Comparison of ENCODE assay signal across 24 cellular contexts in the genomic region with DNA sequence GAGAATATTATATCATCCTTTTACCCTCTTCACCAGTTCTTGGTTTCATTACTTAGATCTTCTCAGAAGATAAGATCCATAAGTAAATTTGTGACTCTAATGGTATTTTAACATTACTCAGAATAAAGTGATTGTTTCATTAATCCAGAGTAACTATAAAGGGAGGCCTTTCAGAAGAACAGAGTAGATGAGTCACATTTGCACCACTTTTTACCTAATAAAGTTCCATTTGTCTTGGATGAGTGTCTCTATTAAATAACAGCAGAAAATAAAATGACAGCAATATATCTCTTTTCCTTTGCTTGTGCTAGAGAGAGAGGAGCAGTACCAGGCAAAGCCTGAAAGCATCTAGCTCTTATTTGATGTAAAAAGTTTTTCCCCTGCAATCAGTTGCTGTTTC.
"Had no signal": no experiment of that assay in that cellular context is flagged by ENCODE, and none has a peak within 500 bp of the region (broad histone marks: within the 10 kb centered on the region; RNA-seq: fewer than 3 reads in every experiment).

No MANE protein-coding gene starts in this region.

- H3K4me3 Mint-ChIP-seq: memory B cell; naive B cell; natural killer cell treated with Interleukin-12 subunit alpha and Interleukin-12 subunit beta and Interleukin-15 and Interleukin-18, amount 100 ng/mL, for 72 hours; neural crest cell; stimulated activated naive CD8-positive, alpha-beta T cell treated with anti-CD3 and anti-CD28 coated beads, Interleukin-15, amount 100 ng/mL, for 72 hours had no signal

- H3K27ac Mint-ChIP-seq: memory B cell; naive B cell; natural killer cell treated with Interleukin-12 subunit alpha and Interleukin-12 subunit beta and Interleukin-15 and Interleukin-18, amount 100 ng/mL, for 72 hours; stimulated activated naive CD8-positive, alpha-beta T cell treated with anti-CD3 and anti-CD28 coated beads, Interleukin-15, amount 100 ng/mL, for 72 hours had no signal

- H3K36me3 ChIP-seq: ovary, suprapubic skin, transverse colon, vagina had no signal

- H3K27ac ChIP-seq: dorsolateral prefrontal cortex, ovary, psoas muscle, skin epidermis, suprapubic skin, transverse colon, vagina had no signal

- DNase-seq: dorsolateral prefrontal cortex; effector CD4-positive, alpha-beta T cell; head of caudate nucleus; kidney; mucosa of descending colon; naive B cell; occipital lobe; ovary; posterior cingulate gyrus; psoas muscle; right cardiac atrium; stimulated activated CD4-positive, alpha-beta T cell treated with anti-CD3 and anti-CD28 coated beads, Interleukin-15, amount 100 ng/mL, for 24 hours; stimulated activated CD4-positive, alpha-beta T cell treated with anti-CD3 and anti-CD28 coated beads, Interleukin-2, amount 100 ng/mL, for 48 hours; stimulated activated naive CD4-positive, alpha-beta T cell; stimulated activated naive CD8-positive, alpha-beta T cell treated with anti-CD3 and anti-CD28 coated beads, Interleukin-15, amount 100 ng/mL, for 72 hours; transverse colon had no signal

- ATAC-seq: left lobe of liver; mucosa of descending colon; natural killer cell treated with Interleukin-12 subunit alpha and Interleukin-12 subunit beta and Interleukin-15 and Interleukin-18, amount 100 ng/mL, for 72 hours; psoas muscle; right cardiac atrium; stimulated activated naive CD8-positive, alpha-beta T cell treated with anti-CD3 and anti-CD28 coated beads, Interleukin-15, amount 100 ng/mL, for 72 hours had no signal

- H3K4me1 Mint-ChIP-seq: memory B cell; naive B cell; stimulated activated naive CD8-positive, alpha-beta T cell treated with anti-CD3 and anti-CD28 coated beads, Interleukin-15, amount 100 ng/mL, for 72 hours had no signal

- H3K4me1 ChIP-seq: psoas muscle, suprapubic skin, transverse colon had no signal

- H3K4me3 ChIP-seq: dorsolateral prefrontal cortex, lung, mucosa of descending colon, ovary, psoas muscle, skin epidermis, suprapubic skin, transverse colon, vagina had no signal

- H3K27me3 ChIP-seq: ovary, suprapubic skin, transverse colon, vagina had no signal

- H3K27me3 Mint-ChIP-seq: memory B cell; naive B cell; natural killer cell treated with Interleukin-12 subunit alpha and Interleukin-12 subunit beta and Interleukin-15 and Interleukin-18, amount 100 ng/mL, for 72 hours; stimulated activated naive CD8-positive, alpha-beta T cell treated with anti-CD3 and anti-CD28 coated beads, Interleukin-15, amount 100 ng/mL, for 72 hours had no signal

- H3K9me3 ChIP-seq: mucosa of descending colon, ovary, psoas muscle, suprapubic skin, transverse colon, vagina had no signal

- H3K36me3 Mint-ChIP-seq: memory B cell, naive B cell had no signal
